24 cellular contexts compared by ENCODE assay signal in genomic region chr5:175736652-175737051, GRCh38.
A peak's percentile ranks its signal among the peaks of the same experiment; 100 is the strongest.
DNase-seq lines count a peak whose midpoint lies in the region; ATAC-seq, FAIRE-seq and TF ChIP-seq lines count a peak whose summit lies in the region.
"Had no signal": no experiment of that assay in that cellular context is flagged by ENCODE, and none has a peak within 500 bp of the region (broad histone marks: within the 10 kb centered on the region; RNA-seq: fewer than 3 reads in every experiment).

No MANE protein-coding gene starts in this region.

- CTCF ChIA-PET in A549 (lab: Yijun Ruan, JAX), result interaction anchor here (11.5 kb wide), 1 partner anchor 136 kb away, joined by 232 read pairs; the partner anchor contains the start of gene CPLX2

- no peak overlapping the region for H2BK5ac ChIP-seq in H9 (ENCODE audit: insufficient read length, low read length)

- peaks cover 2 to 7% of the 10 kb centered on the region in 2 experiments; a peak in 4 of 5 replicates for H3K9me3 Mint-ChIP-seq in H9
- H3K9me3 Mint-ChIP-seq: CD4-positive, alpha-beta T cell; CD8-positive, alpha-beta T cell had no signal

- TF ChIP-seq CTCF in A549 (IDR thresholded peaks at IDR 0.05) (no peak), H9 (conservative IDR thresholded peaks at IDR 0.05) (no peak), kidney (IDR thresholded peaks at IDR 0.05; ENCODE audit: borderline replicate concordance, extremely low read depth, insufficient read depth) (no peak), smooth muscle cell (IDR thresholded peaks at IDR 0.05; ENCODE audit: borderline replicate concordance, insufficient read depth, poor library complexity, severe bottlenecking) (no peak)

- H4K5ac ChIP-seq in H9 (ENCODE audit: insufficient read length, low read depth, low read length), result no peak overlapping the region

- peaks cover 0 to 4% (median 0%) of the 10 kb centered on the region in 3 experiments; a peak in 3 of 7 replicates for H3K36me3 Mint-ChIP-seq in H9 (ENCODE audit: insufficient read depth in 1 of 3, low read depth in 3 of 3)
- H3K36me3 Mint-ChIP-seq: CD8-positive, alpha-beta T cell had no signal

- H2BK120ac ChIP-seq in H9 (ENCODE audit: low read depth, low read length, poor library complexity, severe bottlenecking), result no peak overlapping the region

- no peak for TF ChIP-seq POLR2A in A549 (IDR thresholded peaks at IDR 0.05; ENCODE audit: low read length)

- peak overlapping the region; percentile 14; the same call in 1 of the 2 replicates for H3K14ac ChIP-seq in H9 (ENCODE audit: insufficient read depth, low read length)

- peaks cover 33% of the 10 kb centered on the region for H3K4me1 ChIP-seq in A549
- no peaks in the 10 kb centered on the region for H3K4me1 ChIP-seq in H9 (ENCODE audit: insufficient read depth, low read length)
- no peaks in the 10 kb centered on the region for H3K4me1 ChIP-seq in kidney (ENCODE audit: control insufficient read depth in 1 of 2, insufficient read depth in 1 of 2, low read depth in 1 of 2, low read length in 2 of 2)
- H3K4me1 ChIP-seq in smooth muscle cell (ENCODE audit: low read depth), result no peaks in the 10 kb centered on the region
- H3K4me1 ChIP-seq: Caco-2 had no signal

- H3K4me2 ChIP-seq in A549, result no peak overlapping the region
- H3K4me2 ChIP-seq in H9 (ENCODE audit: insufficient read depth, insufficient read length, low read length), result no peak overlapping the region
- no peak overlapping the region for H3K4me2 ChIP-seq in smooth muscle cell
- H3K4me2 ChIP-seq: BLaER1 treated with 17β-estradiol and CSF1 and Interleukin-3, amounts not matched to agents 10 nM and 100 nM had no signal

- no peaks in the 10 kb centered on the region for H3K79me1 ChIP-seq in H9 (ENCODE audit: insufficient read depth, low read depth, low read length, poor library complexity, severe bottlenecking)

- no peak overlapping the region for H3K23ac ChIP-seq in H9 (ENCODE audit: insufficient read length, low read depth, low read length)

- intact Hi-C loops in kidney (cut with DNase I), result no loop called here

- H4K20me1 ChIP-seq in H9 (ENCODE audit: control insufficient read depth, insufficient read depth, insufficient read length) (no peaks in the 10 kb centered on the region), smooth muscle cell (ENCODE audit: low read depth) (no peaks in the 10 kb centered on the region)

- H3F3A ChIP-seq in smooth muscle cell (ENCODE audit: low read depth), result no peaks in the 10 kb centered on the region

- H3K9me3 ChIP-seq in A549, result peaks cover 8% of the 10 kb centered on the region; the same call in 1 of the 3 replicates
- H3K9me3 ChIP-seq in H9 (ENCODE audit: control insufficient read depth, low read depth, low read length), result no peaks in the 10 kb centered on the region
- H3K9me3 ChIP-seq in kidney (ENCODE audit: control insufficient read depth in 1 of 2, low read length in 2 of 2), result no peaks in the 10 kb centered on the region
- no peaks in the 10 kb centered on the region for H3K9me3 ChIP-seq in smooth muscle cell (replicated peaks; ENCODE audit: low read depth)
- H3K9me3 ChIP-seq: Caco-2 had no signal

- no peaks in the 10 kb centered on the region for H3K36me3 ChIP-seq in kidney (ENCODE audit: control insufficient read depth in 1 of 2, insufficient read depth in 2 of 2, low read length in 2 of 2)
- no peaks in the 10 kb centered on the region for H3K36me3 ChIP-seq in smooth muscle cell (ENCODE audit: low read depth)
- H3K36me3 ChIP-seq: BLaER1 treated with 17β-estradiol and CSF1 and Interleukin-3, amounts not matched to agents 10 nM and 100 nM had no signal

- H3K27ac Mint-ChIP-seq in H9, result no peak overlapping the region; a peak in 1 of 7 replicates
- H3K27ac Mint-ChIP-seq: B cell; CD4-positive, alpha-beta T cell; CD8-positive, alpha-beta T cell had no signal

- H3K27me3 ChIP-seq in H9 (ENCODE audit: insufficient read depth, low read length), result no peaks in the 10 kb centered on the region
- peaks cover 22% of the 10 kb centered on the region for H3K27me3 ChIP-seq in smooth muscle cell (ENCODE audit: low read depth)

- no peak overlapping the region for H2BK12ac ChIP-seq in H9 (ENCODE audit: insufficient read length, low read depth, low read length)

- no peaks in the 10 kb centered on the region for H3K23me2 ChIP-seq in H9 (ENCODE audit: insufficient read length, low read depth, low read length, poor library complexity, severe bottlenecking)

- no peak for TF ChIP-seq RAD21 in A549 (conservative IDR thresholded peaks at IDR 0.05 in 1 of 2, IDR thresholded peaks at IDR 0.05 in 1 of 2)

- H3K27ac ChIP-seq in A549 (peak overlapping the region; percentile 10 to 67; a peak in 3 of 6 replicates), H9 (ENCODE audit: insufficient read length, low read depth, low read length) (no peak overlapping the region), kidney (ENCODE audit: low read depth in 2 of 2, low read length in 2 of 2) (no peak overlapping the region), smooth muscle cell (ENCODE audit: low read depth) (no peak overlapping the region)
- H3K27ac ChIP-seq: BLaER1 treated with 17β-estradiol and CSF1 and Interleukin-3, amounts not matched to agents 10 nM and 100 nM; C4-2B had no signal

- no peak overlapping the region for H3K4me3 Mint-ChIP-seq in H9
- H3K4me3 Mint-ChIP-seq: B cell; CD4-positive, alpha-beta T cell; CD8-positive, alpha-beta T cell had no signal

- H3K4me3 ChIP-seq in A549 (no peak overlapping the region), kidney (ENCODE audit: low read length in 2 of 2) (no peak overlapping the region), smooth muscle cell (no peak overlapping the region)
- H3K4me3 ChIP-seq: BLaER1 treated with 17β-estradiol and CSF1 and Interleukin-3, amounts not matched to agents 10 nM and 100 nM had no signal

- no peak overlapping the region for H3K9ac ChIP-seq in H9 (ENCODE audit: extremely low read depth, insufficient read length, low read length)
- no peak overlapping the region for H3K9ac ChIP-seq in kidney (ENCODE audit: low read length in 2 of 2)
- H3K9ac ChIP-seq in smooth muscle cell (ENCODE audit: low read depth), result no peak overlapping the region
- H3K9ac ChIP-seq: BLaER1 treated with 17β-estradiol and CSF1 and Interleukin-3, amounts not matched to agents 10 nM and 100 nM had no signal

- no peak overlapping the region for H4K91ac ChIP-seq in H9 (ENCODE audit: insufficient read length, low read depth, low read length)

- no peak overlapping the region for H3K18ac ChIP-seq in H9 (ENCODE audit: insufficient read length, low read depth, low read length)

- ATAC-seq in A549 (no peak), HG03045 (IDR thresholded peaks at IDR 0.05; ENCODE audit: unreplicated experiment) (no peak)
- ATAC-seq: CD8-positive, alpha-beta T cell had no signal

- FAIRE-seq in A549 (lab: Jason Lieb, UNC) (no peak), kidney (lab: Jason Lieb, UNC) (no peak)
- FAIRE-seq: A204.1, D721Med, G401.6, GM12891, GM19239 had no signal

- POLR2A ChIA-PET in A549 (lab: Yijun Ruan, JAX), result no interaction called here

- no peak for DNase-seq in A549 (ENCODE audit: low read depth in 1 of 2, low spot score in 1 of 2)
- no peak for DNase-seq in H9
- DNase-seq in kidney, result peak; percentile 43
- peak; percentile 65 for DNase-seq in mesenteric fat pad (ENCODE audit: low spot score)
- DNase-seq in smooth muscle cell (lab: John Stamatoyannopoulos, UW; ENCODE audit: unreplicated experiment), result no peak
- no peak for DNase-seq in inferior parietal cortex (ENCODE audit: extremely low spot score)
- DNase-seq in NCI-H510A treated with DMSO at 0.1 percent for 48 hours (lab: John Stamatoyannopoulos, UW), result no peak
- DNase-seq: 8988T; AML-193; Caco-2; Calu3; CD4-positive, alpha-beta T cell; CD8-positive, alpha-beta T cell; DMS79 treated with DMSO at 0.1 percent for 48 hours; GF-D8 had no signal

- TF ChIP-seq EP300 in A549 (IDR thresholded peaks at IDR 0.05), result no peak

- WGBS in A549 (ENCODE audit: missing lambda C conversion rate), result no CpG with 5 or more reads among the region's 4 CpGs
- no CpG with 5 or more reads among the region's 4 CpGs for WGBS in H9 (ENCODE audit: extremely low coverage, insufficient read length, low lambda C conversion rate)
- 76% methylated on average over 4 of the region's 4 CpGs for WGBS in smooth muscle cell (ENCODE audit: low lambda C conversion rate)

- no peak overlapping the region for H3K4ac ChIP-seq in H9 (ENCODE audit: low read depth, low read length)

- H3K79me2 ChIP-seq in H9 (ENCODE audit: insufficient read depth, low read length) (no peaks in the 10 kb centered on the region), smooth muscle cell (ENCODE audit: low read depth) (no peaks in the 10 kb centered on the region)

- H3K56ac ChIP-seq in H9 (ENCODE audit: insufficient read length, low read depth, low read length), result no peak overlapping the region

- no peak overlapping the region for H4K8ac ChIP-seq in H9 (replicated peaks; ENCODE audit: insufficient read length, low read depth, low read length)

- H2AFZ ChIP-seq in H9 (ENCODE audit: low read length) (no peak overlapping the region), smooth muscle cell (ENCODE audit: low read depth) (no peak overlapping the region)

- peaks cover 5% of the 10 kb centered on the region in 2 experiments for H3K4me1 Mint-ChIP-seq in H9
- H3K4me1 Mint-ChIP-seq: B cell had no signal

- peaks cover 31% of the 10 kb centered on the region for H3K27me3 Mint-ChIP-seq in H9 (ENCODE audit: low read depth)

- no peak overlapping the region for H3T11ph ChIP-seq in H9 (ENCODE audit: low read length)

- H2BK15ac ChIP-seq in H9 (ENCODE audit: low read depth, low read length), result no peak overlapping the region

- H2BK20ac ChIP-seq in H9 (ENCODE audit: low read depth, low read length, poor library complexity, severe bottlenecking), result no peak overlapping the region

- no peak overlapping the region for H2AK5ac ChIP-seq in H9 (ENCODE audit: insufficient read length, low read length)

TF ChIP-seq in A549, 52 proteins besides CTCF, POLR2A, EP300 and RAD21 (continues in another document):
- TF ChIP-seq GATA3 (IDR thresholded peaks at IDR 0.05; ENCODE audit: borderline replicate concordance), result no peak
- TF ChIP-seq JUN (IDR thresholded peaks at IDR 0.05), result no peak
- no peak for TF ChIP-seq NPAS2 (CRISPR knock-in tag; IDR thresholded peaks at IDR 0.05; ENCODE audit: borderline replicate concordance)
- TF ChIP-seq RNF2 (IDR thresholded peaks at IDR 0.05; ENCODE audit: borderline replicate concordance, low read depth), result no peak
- TF ChIP-seq MYC (IDR thresholded peaks at IDR 0.05; ENCODE audit: borderline replicate concordance, low read length), result no peak
- no peak for TF ChIP-seq USF2 (IDR thresholded peaks at IDR 0.05)

Comparison
In these comparisons a context has a peak if more than half of its experiments do, and no peak if none do; other contexts are left out.
1. DNase-seq: peak in kidney (single experiment) and mesenteric fat pad (single experiment); none in A549 (0 of 2), H9 (single experiment), smooth muscle cell (single experiment), inferior parietal cortex (single experiment) and NCI-H510A treated with DMSO at 0.1 percent for 48 hours (single experiment).
2. H3K27ac ChIP-seq: peak in A549 (2 of 2); none in H9 (single experiment), kidney (0 of 2) and smooth muscle cell (single experiment).